Comparison of ENCODE assay signal across 11 cellular contexts in genomic region chr11:48017105-48017874, GRCh38. TPM values are rescaled to one million over a fixed set of nuclear protein-coding genes. Genes with fewer than 3 reads are reported as not detected.
DNase-seq lines count a peak whose midpoint lies in the region; ATAC-seq and TF ChIP-seq lines count a peak whose summit lies in the region.
"Had no signal": no experiment of that assay in that cellular context is flagged by ENCODE, and none has a peak within 500 bp of the region (broad histone marks: within the 10 kb centered on the region; RNA-seq: fewer than 3 reads in every experiment).

No MANE protein-coding gene starts in this region.

- CTCF ChIA-PET in activated CD8-positive, alpha-beta T cell treated with anti-CD3 and anti-CD28 coated beads for 36 hours (lab: Charles Lee) = interaction anchor here (1.3 to 3.2 kb wide), 5 partner anchors 10 to 83 kb away, joined by 4 to 12 read pairs (median 5); no protein-coding TSS in a partner anchor

- H3K27ac Mint-ChIP-seq in activated CD8-positive, alpha-beta T cell treated with anti-CD3 and anti-CD28 coated beads for 36 hours = peak overlapping the region; percentile 77
- H3K27ac Mint-ChIP-seq in immature natural killer cell (peak overlapping the region; percentile 89 to 100 (median 96)), type B pancreatic cell (peak overlapping the region; percentile 100)

- peak; percentile 44 for DNase-seq in activated T-cell treated with anti-CD3 and anti-CD28 coated beads, Interleukin-2, amount 50 U/mL, for 1 hour
- DNase-seq in activated T-cell treated with anti-CD3 and anti-CD28 coated beads for 4 hours = no peak
- DNase-seq in activated CD8-positive, alpha-beta T cell treated with anti-CD3 and anti-CD28 coated beads for 36 hours = peak; percentile 82
- peak; percentile 46 to 60 (median 47) for DNase-seq in immature natural killer cell
- DNase-seq in type B pancreatic cell (ENCODE audit: extremely low spot score, unreplicated experiment) = no peak
- no peak for DNase-seq in dermis blood vessel endothelial cell
- DNase-seq in NCI-H187 treated with DMSO at 0.1 percent for 48 hours (lab: John Stamatoyannopoulos, UW) = no peak
- DNase-seq: AML-193, body of pancreas, NCI-H1417 treated with DMSO at 0.1 percent for 48 hours had no signal

- no peak for TF ChIP-seq CTCF in activated CD8-positive, alpha-beta T cell treated with anti-CD3 and anti-CD28 coated beads for 36 hours (IDR thresholded peaks at IDR 0.05)
- no peak for TF ChIP-seq CTCF in type B pancreatic cell (conservative IDR thresholded peaks at IDR 0.05)

- peaks cover 79% of the 10 kb centered on the region for H3K4me1 Mint-ChIP-seq in activated CD8-positive, alpha-beta T cell treated with anti-CD3 and anti-CD28 coated beads for 36 hours (ENCODE audit: low read depth)
- H3K4me1 Mint-ChIP-seq in immature natural killer cell = peaks cover 93 to 97% of the 10 kb centered on the region in 2 donors
- peaks cover 50% of the 10 kb centered on the region for H3K4me1 Mint-ChIP-seq in type B pancreatic cell (ENCODE audit: unreplicated experiment)

- H3K9me3 Mint-ChIP-seq in activated CD8-positive, alpha-beta T cell treated with anti-CD3 and anti-CD28 coated beads for 36 hours = no peaks in the 10 kb centered on the region
- H3K9me3 Mint-ChIP-seq in immature natural killer cell (no peaks in the 10 kb centered on the region), type B pancreatic cell (no peaks in the 10 kb centered on the region)

- H3K36me3 Mint-ChIP-seq in activated CD8-positive, alpha-beta T cell treated with anti-CD3 and anti-CD28 coated beads for 36 hours (ENCODE audit: low read depth) = peaks cover 14% of the 10 kb centered on the region
- no peaks in the 10 kb centered on the region for H3K36me3 Mint-ChIP-seq in immature natural killer cell
- no peaks in the 10 kb centered on the region for H3K36me3 Mint-ChIP-seq in type B pancreatic cell

- H3K27me3 Mint-ChIP-seq in activated CD8-positive, alpha-beta T cell treated with anti-CD3 and anti-CD28 coated beads for 36 hours = no peaks in the 10 kb centered on the region
- H3K27me3 Mint-ChIP-seq in immature natural killer cell (ENCODE audit: low read depth in 3 of 3) (peaks cover 3 to 21% (median 15%) of the 10 kb centered on the region in 3 donors), type B pancreatic cell (no peaks in the 10 kb centered on the region)

- POLR2A ChIA-PET in activated CD8-positive, alpha-beta T cell treated with anti-CD3 and anti-CD28 coated beads for 36 hours (lab: Charles Lee) = interaction anchor here (0.6 to 2.5 kb wide), 11 partner anchors 8 to 143 kb away, joined by 3 to 18 read pairs (median 5); no protein-coding TSS in a partner anchor

- intact Hi-C loops in activated CD8-positive, alpha-beta T cell treated with anti-CD3 and anti-CD28 coated beads for 36 hours (cut with micrococcal nuclease) = no loop called here

- no peak overlapping the region for H3K4me3 Mint-ChIP-seq in activated CD8-positive, alpha-beta T cell treated with anti-CD3 and anti-CD28 coated beads for 36 hours
- H3K4me3 Mint-ChIP-seq in immature natural killer cell (peak overlapping the region; percentile 38 to 75 (median 72)), type B pancreatic cell (peak overlapping the region; percentile 9)

- ATAC-seq in activated CD8-positive, alpha-beta T cell treated with anti-CD3 and anti-CD28 coated beads for 36 hours = peak; percentile 53
- no peak for ATAC-seq in GM19455 (IDR thresholded peaks at IDR 0.05; ENCODE audit: unreplicated experiment)
- ATAC-seq: body of pancreas had no signal

RNA-seq across cellular contexts. Expression of gene PTPRJ, which starts 36.9 kb away (rescaled TPM):
- 10 to 100 TPM; 21.5 to 23.4 TPM for total RNA-seq in activated CD8-positive, alpha-beta T cell treated with anti-CD3 and anti-CD28 coated beads for 36 hours
- polyA plus RNA-seq in immature natural killer cell = 10 to 100 TPM; 10.0 to 19.0 (median 18.0) TPM
- total RNA-seq in type B pancreatic cell (ENCODE audit: low replicate concordance) (18.6 and 21.6 TPM in 2 replicates), dermis blood vessel endothelial cell (0.60 and 1.4 TPM in 2 replicates)

Comparison
In these comparisons a context has a peak if more than half of its experiments do, and no peak if none do; other contexts are left out.
1. DNase-seq: peak in activated T-cell treated with anti-CD3 and anti-CD28 coated beads, Interleukin-2, amount 50 U/mL, for 1 hour (single experiment), activated CD8-positive, alpha-beta T cell treated with anti-CD3 and anti-CD28 coated beads for 36 hours (single experiment) and immature natural killer cell (3 of 3); none in activated T-cell treated with anti-CD3 and anti-CD28 coated beads for 4 hours (single experiment), type B pancreatic cell (single experiment), dermis blood vessel endothelial cell (single experiment) and NCI-H187 treated with DMSO at 0.1 percent for 48 hours (single experiment).
2. Peak in every context shown above with its lines, with median percentiles within 50 percentile points of each other: H3K27ac Mint-ChIP-seq.